Comparison of ENCODE assay signal across 8 cellular contexts in genomic region chr3:134364061-134364935, GRCh38. TPM values are rescaled to one million over a fixed set of nuclear protein-coding genes. Genes with fewer than 3 reads are reported as not detected.
DNase-seq lines count a peak whose midpoint lies in the region; ATAC-seq and TF ChIP-seq lines count a peak whose summit lies in the region.

No MANE protein-coding gene starts in this region.

- H3K27me3 ChIP-seq in CD8-positive, alpha-beta T cell (ENCODE audit: insufficient read depth, low read length), result no peaks in the 10 kb centered on the region
- H3K27me3 ChIP-seq in HUES64 (ENCODE audit: insufficient read depth, low read length) (no peaks in the 10 kb centered on the region), mesenchymal stem cell (ENCODE audit: control insufficient read depth in 1 of 2, insufficient read depth in 1 of 2, low read length in 2 of 2) (no peaks in the 10 kb centered on the region)

- H4K8ac ChIP-seq in mesenchymal stem cell (ENCODE audit: low read length), result peak overlapping the region; percentile 70

- peak overlapping the region in 1 of 2 experiments; percentile 46 for H3K23ac ChIP-seq in mesenchymal stem cell (ENCODE audit: low read length in 2 of 2)

- H3K4me2 ChIP-seq in mesenchymal stem cell (ENCODE audit: low read length, poor library complexity, severe bottlenecking), result peak overlapping the region; percentile 6

- peak overlapping the region; percentile 75 for H3K4me3 Mint-ChIP-seq in CD8-positive, alpha-beta T cell

- POLR2A ChIA-PET in CD8-positive, alpha-beta T cell (lab: Charles Lee), result no interaction called here

- H3K36me3 Mint-ChIP-seq in CD8-positive, alpha-beta T cell, result no peaks in the 10 kb centered on the region

- no peak overlapping the region for H3K27ac ChIP-seq in CD8-positive, alpha-beta T cell (ENCODE audit: low read depth, low read length)
- H3K27ac ChIP-seq in HUES64 (ENCODE audit: low read depth, low read length) (peak overlapping the region; percentile 94), mesenchymal stem cell (ENCODE audit: low read length, poor library complexity, severe bottlenecking) (peak overlapping the region; percentile 98), temporal lobe (ENCODE audit: low read depth, low read length) (peak overlapping the region; percentile 100)

- H3K4me1 Mint-ChIP-seq in CD8-positive, alpha-beta T cell (ENCODE audit: low read depth), result peaks cover 19% of the 10 kb centered on the region

- H3K9me3 ChIP-seq in CD8-positive, alpha-beta T cell (ENCODE audit: low read length), result no peaks in the 10 kb centered on the region
- no peaks in the 10 kb centered on the region for H3K9me3 ChIP-seq in HUES64 (ENCODE audit: insufficient read depth, low read depth, low read length)
- H3K9me3 ChIP-seq in mesenchymal stem cell (ENCODE audit: control insufficient read depth, low read length), result no peaks in the 10 kb centered on the region

- intact Hi-C loops in CD8-positive, alpha-beta T cell (cut with DNase I, micrococcal nuclease), result no loop called here

- peaks cover 20% of the 10 kb centered on the region for H3K4me1 ChIP-seq in CD8-positive, alpha-beta T cell (ENCODE audit: insufficient read depth, low read length)
- H3K4me1 ChIP-seq in HUES64 (ENCODE audit: insufficient read depth, low read length), result peaks cover 40% of the 10 kb centered on the region
- peaks cover 82% of the 10 kb centered on the region for H3K4me1 ChIP-seq in mesenchymal stem cell (ENCODE audit: control insufficient read depth, insufficient read depth, low read depth, low read length)

- ATAC-seq in CD8-positive, alpha-beta T cell, result peak; percentile 48
- ATAC-seq in GM19463 (IDR thresholded peaks at IDR 0.05; ENCODE audit: unreplicated experiment) (no peak), HG03457 (IDR thresholded peaks at IDR 0.05; ENCODE audit: unreplicated experiment) (no peak)

- H3K18ac ChIP-seq in mesenchymal stem cell (ENCODE audit: low read depth in 1 of 2, low read length in 2 of 2), result peak overlapping the region; percentile 79 to 97

- DNase-seq in CD8-positive, alpha-beta T cell, result peak in 3 of 7 experiments; percentile 13 to 60 (median 24)
- DNase-seq in epidermal melanocyte (ENCODE audit: insufficient read length, low spot score) (peak; percentile 95), mesenchymal stem cell (peak; percentile 95)

- under 1% methylated on average over 37 of the region's 37 CpGs for WGBS in HUES64
- under 1% methylated on average over 22 of the region's 37 CpGs for WGBS in mesenchymal stem cell

- no peak for TF ChIP-seq CTCF in CD8-positive, alpha-beta T cell (IDR thresholded peaks at IDR 0.05)
- TF ChIP-seq CTCF in WI38 (IDR thresholded peaks at IDR 0.05; ENCODE audit: low read depth, low read length), result no peak

- peak overlapping the region; percentile 95 for H4K91ac ChIP-seq in mesenchymal stem cell (ENCODE audit: low read length)

- no peaks in the 10 kb centered on the region for H3K79me1 ChIP-seq in mesenchymal stem cell (replicated peaks; ENCODE audit: low read length, poor library complexity, severe bottlenecking)

- peak overlapping the region; percentile 45 to 70 for H3K4ac ChIP-seq in mesenchymal stem cell (ENCODE audit: low read depth in 1 of 2, low read length in 2 of 2)

- H2AK5ac ChIP-seq in mesenchymal stem cell (ENCODE audit: low read length, severe bottlenecking), result peak overlapping the region; percentile 95

- H2BK5ac ChIP-seq in mesenchymal stem cell (ENCODE audit: low read depth, low read length, poor library complexity, severe bottlenecking), result peak overlapping the region; percentile 92

- no peaks in the 10 kb centered on the region for H3K9me3 Mint-ChIP-seq in CD8-positive, alpha-beta T cell

- peak overlapping the region; percentile 92 for H2BK120ac ChIP-seq in mesenchymal stem cell (ENCODE audit: low read depth, low read length)

- peak overlapping the region; percentile 96 for H2BK15ac ChIP-seq in mesenchymal stem cell (ENCODE audit: low read depth, poor library complexity, severe bottlenecking)

- H2AFZ ChIP-seq in mesenchymal stem cell (ENCODE audit: low read depth, low read length), result peak overlapping the region; percentile 15

- no peak overlapping the region for H3K14ac ChIP-seq in mesenchymal stem cell (ENCODE audit: low read length in 2 of 2)

- peak overlapping the region; percentile 56 for H3K27ac Mint-ChIP-seq in CD8-positive, alpha-beta T cell

- H3K4me3 ChIP-seq in CD8-positive, alpha-beta T cell (ENCODE audit: low read depth, low read length), result peak overlapping the region; percentile 48
- H3K4me3 ChIP-seq in HUES64 (ENCODE audit: low read length), result peak overlapping the region; percentile 26
- peak overlapping the region; percentile 41 for H3K4me3 ChIP-seq in WI38 (ENCODE audit: low read depth, low read length)
- H3K4me3 ChIP-seq in mesenchymal stem cell (ENCODE audit: insufficient read depth in 1 of 2, low read depth in 1 of 2, low read length in 2 of 2), result peak overlapping the region; percentile 14 to 40

- H3K9ac ChIP-seq in HUES64 (ENCODE audit: low read depth, low read length) (peak overlapping the region; percentile 81), mesenchymal stem cell (ENCODE audit: low read length) (peak overlapping the region; percentile 85)

- no peaks in the 10 kb centered on the region for H3K36me3 ChIP-seq in CD8-positive, alpha-beta T cell (ENCODE audit: insufficient read depth, low read length)
- peaks cover 94% of the 10 kb centered on the region for H3K36me3 ChIP-seq in HUES64 (ENCODE audit: insufficient read depth, low read length)
- H3K36me3 ChIP-seq in mesenchymal stem cell (ENCODE audit: control insufficient read depth in 1 of 2, insufficient read depth in 2 of 2, low read depth in 1 of 2, low read length in 2 of 2), result peaks cover 90 to 93% of the 10 kb centered on the region in 2 experiments

- H2BK12ac ChIP-seq in mesenchymal stem cell (ENCODE audit: low read length in 2 of 2), result peak overlapping the region; percentile 69

- H3K27me3 Mint-ChIP-seq in CD8-positive, alpha-beta T cell (ENCODE audit: low read depth), result peaks cover 3% of the 10 kb centered on the region

- CTCF ChIA-PET in CD8-positive, alpha-beta T cell (lab: Charles Lee), result interaction anchor here (0.6 to 4.0 kb wide), 7 partner anchors 8 to 151 kb away, joined by 3 to 20 read pairs (median 4); partner anchors contain the start of gene AMOTL2

RNA-seq across cellular contexts. Expression of gene AMOTL2, which starts 9.9 kb away (rescaled TPM):
- total RNA-seq in CD8-positive, alpha-beta T cell, result not detected
- 32.8 TPM for polyA plus RNA-seq in HUES64 (2013, experiment 1 of 2)
- 42.5 TPM for polyA plus RNA-seq in HUES64 (2013, experiment 2 of 2)
- 16.1 TPM for polyA plus RNA-seq in mesenchymal stem cell (2013, experiment 1 of 2)
- 15.4 TPM for polyA plus RNA-seq in mesenchymal stem cell (2013, experiment 2 of 2)
- 46.5 TPM for total RNA-seq in temporal lobe

Comparison
In these comparisons a context has a peak if more than half of its experiments do, and no peak if none do; other contexts are left out.
1. RNA of gene AMOTL2, which starts 9.9 kb away (total RNA-seq): 46.5 TPM in temporal lobe (single experiment); not detected in CD8-positive, alpha-beta T cell; every median in the first group is over 10 times any median in the second.
2. Peak in every context shown above with its lines, with median percentiles within 50 percentile points of each other: H3K4me3 ChIP-seq.